Comparison of ENCODE assay signal across 7 cellular contexts in genomic region chr1:27603962-27604578, GRCh38. TPM values are rescaled to one million over a fixed set of nuclear protein-coding genes. Genes with fewer than 3 reads are reported as not detected.
DNase-seq lines count a peak whose midpoint lies in the region; ATAC-seq, FAIRE-seq and TF ChIP-seq lines count a peak whose summit lies in the region.

TSS of gene AHDC1 (minus strand) at chr1:27604144. CDS start at chr1:27552115, 52,029 bp downstream.

- POLR2A ChIA-PET in HepG2 (lab: Yijun Ruan, JAX): interaction anchor here (0.6 to 4.7 kb wide), 11 partner anchors 11 to 213 kb away, joined by 3 to 38 read pairs (median 6); partner anchors contain the start of gene WASF2

- peak within 1 kb of the TSS; percentile 47 for H3K27ac ChIP-seq in HepG2 (ENCODE audit: extremely low read length, insufficient read depth, low read length)

- 2% methylated on average over 36 of the region's 65 CpGs for WGBS in HepG2 (ENCODE audit: low lambda C conversion rate)

- no peaks in the 10 kb centered on the region for H3K9me3 ChIP-seq in HepG2 (ENCODE audit: low read length)

- peak within 1 kb of the TSS; percentile 88 for H3K4me3 Mint-ChIP-seq in dendritic cell treated with granulocyte-macrophage colony-stimulating factor and Interleukin-4, amounts not matched to agents 40 ng/mL and 50 ng/mL, for 4 days

- intact Hi-C loops in dendritic cell treated with granulocyte-macrophage colony-stimulating factor and Interleukin-4, amounts not matched to agents 40 ng/mL and 50 ng/mL, for 4 days (cut with micrococcal nuclease): loop anchor here (1.0 kb wide), 1 partner anchor 48 kb away; no protein-coding TSS in a partner anchor
- intact Hi-C loops in HepG2 (cut with micrococcal nuclease; ENCODE audit: unreplicated experiment): loop anchor here (5.0 kb wide), 1 partner anchor 37 kb away; no protein-coding TSS in a partner anchor

- H2AFZ ChIP-seq in HepG2 (ENCODE audit: low read length): no peak within 1 kb of the TSS

- DNase-seq in NCI-H82 (lab: John Stamatoyannopoulos, UW) (peak; percentile 97), HepG2 (ENCODE audit: low spot score) (peak; percentile 74)
- peak; percentile 87 to 89 for DNase-seq in activated CD4-positive, alpha-beta T cell treated with anti-CD3 and anti-CD28 coated beads, Interleukin-2, amount 50 U/mL, for 4 hours
- DNase-seq in stimulated activated CD4-positive, alpha-beta T cell treated with anti-CD3 and anti-CD28 coated beads, Interleukin-2, amount 100 ng/mL, for 24 hours: peak; percentile 90 to 91

- no peaks in the 10 kb centered on the region for H3K9me3 Mint-ChIP-seq in dendritic cell treated with granulocyte-macrophage colony-stimulating factor and Interleukin-4, amounts not matched to agents 40 ng/mL and 50 ng/mL, for 4 days

- TF ChIP-seq POLR2A in GM18526 (IDR thresholded peaks at IDR 0.05; ENCODE audit: extremely low read depth, insufficient read length) (peak; percentile 78), HepG2 (IDR thresholded peaks at IDR 0.05; ENCODE audit: insufficient read depth in 1 of 2, low read depth in 2 of 2, low read length in 2 of 2) (no peak)

- H3K4me2 ChIP-seq in HepG2 (ENCODE audit: low read depth, low read length): peak within 1 kb of the TSS; percentile 75

- peaks cover 31% of the 10 kb centered on the region for H3K79me2 ChIP-seq in HepG2 (ENCODE audit: insufficient read depth, low read length)

- H3K27me3 ChIP-seq in HepG2 (ENCODE audit: control insufficient read depth in 1 of 2, insufficient read depth in 2 of 2, low read length in 2 of 2): no peaks in the 10 kb centered on the region; a peak in 1 of 5 replicates

- TF ChIP-seq RAD21 in HepG2 (CRISPR knock-in tag; IDR thresholded peaks at IDR 0.05): peak; percentile 45; the same call in 1 of the 2 replicates

- no peaks in the 10 kb centered on the region for H3K36me3 ChIP-seq in HepG2 (replicated peaks in 1 of 2; ENCODE audit: control insufficient read depth in 1 of 2, insufficient read depth in 2 of 2, low read length in 2 of 2)

- H3K4me1 ChIP-seq in HepG2 (ENCODE audit: insufficient read depth, low read length): peaks cover 80% of the 10 kb centered on the region

- H3K4me3 ChIP-seq in HepG2 (replicated peaks in 1 of 3; ENCODE audit: insufficient read depth in 1 of 3, low read depth in 2 of 3, low read length in 3 of 3): peak within 1 kb of the TSS; percentile 66 to 86 (median 83)

- CTCF ChIA-PET in HepG2 (lab: Yijun Ruan, JAX; ENCODE audit: low intra/inter-chr PET ratio, low total read pairs): interaction anchor here (1.0 kb wide), 1 partner anchor 47 kb away, joined by 4 read pairs; no protein-coding TSS in a partner anchor

- peaks cover 35% of the 10 kb centered on the region for H3K4me1 Mint-ChIP-seq in dendritic cell treated with granulocyte-macrophage colony-stimulating factor and Interleukin-4, amounts not matched to agents 40 ng/mL and 50 ng/mL, for 4 days (ENCODE audit: low read depth)

- TF ChIP-seq EP300 in HepG2 (IDR thresholded peaks at IDR 0.05; ENCODE audit: low read depth in 2 of 2, low read length in 2 of 2) (no peak), HepG2 (CRISPR knock-in tag; IDR thresholded peaks at IDR 0.05; ENCODE audit: borderline replicate concordance) (no peak)

- TF ChIP-seq CTCF in HepG2 (CRISPR knock-in tag; IDR thresholded peaks at IDR 0.05): peak; percentile 38

- no TSS peak for BruUV-seq in HepG2 (replicated peaks; lab: Mats Ljungman, UMichigan)

- ATAC-seq in HG03442 (IDR thresholded peaks at IDR 0.05; ENCODE audit: unreplicated experiment): peak; percentile 49
- peak; percentile 52 for ATAC-seq in HepG2

- H3K27ac Mint-ChIP-seq in dendritic cell treated with granulocyte-macrophage colony-stimulating factor and Interleukin-4, amounts not matched to agents 40 ng/mL and 50 ng/mL, for 4 days: peak within 1 kb of the TSS; percentile 81

- FAIRE-seq in HepG2 (lab: Jason Lieb, UNC): no peak

- in situ Hi-C loops in HepG2 (cut with HindIII; ENCODE audit: extremely low pct_ligation_motif_present, low pct_unique_long_range_greater_than_20kb): loop anchor here (10.0 kb wide), 1 partner anchor 309 kb away; no protein-coding TSS in a partner anchor

- H4K20me1 ChIP-seq in HepG2 (ENCODE audit: insufficient read depth, low read length): peaks cover 28% of the 10 kb centered on the region; the same call in 1 of the 2 replicates

- peaks cover 10% of the 10 kb centered on the region for H3K36me3 Mint-ChIP-seq in dendritic cell treated with granulocyte-macrophage colony-stimulating factor and Interleukin-4, amounts not matched to agents 40 ng/mL and 50 ng/mL, for 4 days (ENCODE audit: low read depth)

- peaks cover 13% of the 10 kb centered on the region for H3K27me3 Mint-ChIP-seq in dendritic cell treated with granulocyte-macrophage colony-stimulating factor and Interleukin-4, amounts not matched to agents 40 ng/mL and 50 ng/mL, for 4 days

- peak within 1 kb of the TSS; percentile 76 for H3K9ac ChIP-seq in HepG2 (ENCODE audit: insufficient read depth, low read depth, low read length)

TF ChIP-seq in HepG2, 621 proteins besides CTCF, POLR2A, EP300 and RAD21 (continues in another document):
- TF ChIP-seq MEIS2 (CRISPR knock-in tag; IDR thresholded peaks at IDR 0.05) (no peak), MED8 (CRISPR knock-in tag; IDR thresholded peaks at IDR 0.05; ENCODE audit: insufficient replicate concordance) (no peak), ZSCAN21 (CRISPR knock-in tag; IDR thresholded peaks at IDR 0.05; ENCODE audit: borderline replicate concordance) (0 out of 2 replicates have a peak, but pooled peaks have one; percentile 10), ZMAT3 (CRISPR knock-in tag; conservative IDR thresholded peaks at IDR 0.05) (no peak), CCAR2 (optimal IDR thresholded peaks at IDR 0.05; ENCODE audit: low read depth, low read length) (no peak), ZFP91 (CRISPR knock-in tag; IDR thresholded peaks at IDR 0.05; ENCODE audit: borderline replicate concordance) (no peak), MIER3 (CRISPR knock-in tag; IDR thresholded peaks at IDR 0.05; ENCODE audit: borderline replicate concordance) (no peak), HNF1B (CRISPR knock-in tag; IDR thresholded peaks at IDR 0.05) (no peak), ZNF788 (CRISPR knock-in tag; IDR thresholded peaks at IDR 0.05; ENCODE audit: borderline replicate concordance) (no peak)

RNA-seq across cellular contexts. Expression of gene AHDC1, which starts in this region (rescaled TPM):
- total RNA-seq in HepG2 (2016; rRNA removed; fragmentation: Illumina TruSeq; extraction: Trizol): 2.6 and 2.7 TPM in 2 replicates
- total RNA-seq in HepG2 (2016; cell fraction: cytosol; rRNA removed; fragmentation: Illumina TruSeq; extraction: Trizol; ENCODE audit: low read depth): 1.9 and 2.6 TPM in 2 replicates
- total RNA-seq in HepG2 (2016; cell fraction: insoluble cytoplasmic fraction; rRNA removed; fragmentation: Illumina TruSeq; extraction: Trizol): 3.1 and 3.5 TPM in 2 replicates
- 1.6 and 2.4 TPM in 2 replicates for total RNA-seq in HepG2 (2016; cell fraction: membrane; rRNA removed; fragmentation: Illumina TruSeq; extraction: Trizol)
- total RNA-seq in HepG2 (2016; cell fraction: nucleus; rRNA removed; fragmentation: Illumina TruSeq; extraction: Trizol): 3.0 and 6.6 TPM in 2 replicates
- polyA plus RNA-seq in HepG2 (2011; rRNA removed): 1.0 and 1.2 TPM in 2 replicates
- polyA plus RNA-seq in HepG2 (2011; cell fraction: cytosol; rRNA removed): 0.52 and 0.72 TPM in 2 replicates
- 7.0 and 8.3 TPM in 2 replicates for polyA plus RNA-seq in HepG2 (2011; cell fraction: nucleus; rRNA removed)
- polyA plus RNA-seq in HepG2 (2012): 4.7 and 7.3 TPM in 2 replicates
- 0.24 and 0.35 TPM in 2 replicates for polyA plus RNA-seq in HepG2 (2016; cell fraction: cytosol; fragmentation: Illumina TruSeq; extraction: Trizol; ENCODE audit: low read depth)
- 3.9 and 4.0 TPM in 2 replicates for polyA plus RNA-seq in HepG2 (2016; cell fraction: insoluble cytoplasmic fraction; fragmentation: Illumina TruSeq; extraction: Trizol; ENCODE audit: low read depth)
- 0.32 and 0.57 TPM in 2 replicates for polyA plus RNA-seq in HepG2 (2016; cell fraction: membrane; fragmentation: Illumina TruSeq; extraction: Trizol; ENCODE audit: low read depth)
- polyA plus RNA-seq in HepG2 (2016; cell fraction: nucleus; fragmentation: Illumina TruSeq; extraction: Trizol; ENCODE audit: insufficient read depth, low read depth): 12.2 and 16.8 TPM in 2 replicates
- 3.1 and 6.5 TPM in 2 replicates for polyA minus RNA-seq in HepG2 (2011; rRNA and poly(A)+ RNA removed; ENCODE audit: low replicate concordance)
- polyA minus RNA-seq in HepG2 (2011; cell fraction: cytosol; rRNA and poly(A)+ RNA removed): 3.1 and 3.7 TPM in 2 replicates
- 5.1 and 5.3 TPM in 2 replicates for polyA minus RNA-seq in HepG2 (2011; cell fraction: nucleus; rRNA and poly(A)+ RNA removed)

Comparison
In these comparisons a context has a peak if more than half of its experiments do, and no peak if none do; other contexts are left out.
1. Peak in every context shown above with its lines: DNase-seq, ATAC-seq, H3K4me3 ChIP-seq and H3K27ac ChIP-seq.